In the genomic region with DNA sequence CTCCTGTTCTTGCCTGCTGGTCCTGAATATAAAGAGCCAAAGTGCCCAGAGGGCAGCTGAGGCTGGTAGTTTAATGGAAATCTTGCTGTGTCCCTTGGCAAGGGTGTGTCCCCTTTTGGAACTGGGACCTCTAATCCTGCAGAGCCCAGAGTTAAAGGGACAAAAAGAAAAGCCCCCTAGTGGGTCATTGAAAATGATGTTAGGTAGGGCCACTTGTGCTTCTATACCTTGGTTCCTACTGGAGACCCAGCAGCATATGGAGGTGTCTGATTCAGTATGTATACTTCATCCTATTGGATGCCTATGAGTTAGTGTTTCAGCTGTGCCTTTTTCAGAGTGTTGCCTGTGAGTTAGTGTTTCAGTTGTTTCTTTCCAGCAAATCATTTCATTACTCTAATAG, we compare ENCODE assay signal across 1 cellular context.
TF ChIP-seq lines count a peak whose summit lies in the region.

No MANE protein-coding gene starts in this region.

TF ChIP-seq in HepG2, 621 proteins besides CTCF, POLR2A, EP300 and RAD21:
- no peak for TF ChIP-seq NPAS2 (CRISPR knock-in tag; IDR thresholded peaks at IDR 0.05; ENCODE audit: borderline replicate concordance)
- TF ChIP-seq, protein P1, sequence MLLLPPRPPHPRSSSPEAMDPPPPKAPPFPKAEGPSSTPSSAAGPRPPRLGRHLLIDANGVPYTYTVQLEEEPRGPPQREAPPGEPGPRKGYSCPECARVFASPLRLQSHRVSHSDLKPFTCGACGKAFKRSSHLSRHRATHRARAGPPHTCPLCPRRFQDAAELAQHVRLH (CRISPR knock-in tag; IDR thresholded peaks at IDR 0.05; ENCODE audit: borderline replicate concordance, low read depth) = no peak
- TF ChIP-seq MTA1 (CRISPR knock-in tag; IDR thresholded peaks at IDR 0.05; ENCODE audit: borderline replicate concordance) = no peak
- no peak for TF ChIP-seq HHEX (CRISPR knock-in tag; IDR thresholded peaks at IDR 0.05)
- TF ChIP-seq, protein P2, sequence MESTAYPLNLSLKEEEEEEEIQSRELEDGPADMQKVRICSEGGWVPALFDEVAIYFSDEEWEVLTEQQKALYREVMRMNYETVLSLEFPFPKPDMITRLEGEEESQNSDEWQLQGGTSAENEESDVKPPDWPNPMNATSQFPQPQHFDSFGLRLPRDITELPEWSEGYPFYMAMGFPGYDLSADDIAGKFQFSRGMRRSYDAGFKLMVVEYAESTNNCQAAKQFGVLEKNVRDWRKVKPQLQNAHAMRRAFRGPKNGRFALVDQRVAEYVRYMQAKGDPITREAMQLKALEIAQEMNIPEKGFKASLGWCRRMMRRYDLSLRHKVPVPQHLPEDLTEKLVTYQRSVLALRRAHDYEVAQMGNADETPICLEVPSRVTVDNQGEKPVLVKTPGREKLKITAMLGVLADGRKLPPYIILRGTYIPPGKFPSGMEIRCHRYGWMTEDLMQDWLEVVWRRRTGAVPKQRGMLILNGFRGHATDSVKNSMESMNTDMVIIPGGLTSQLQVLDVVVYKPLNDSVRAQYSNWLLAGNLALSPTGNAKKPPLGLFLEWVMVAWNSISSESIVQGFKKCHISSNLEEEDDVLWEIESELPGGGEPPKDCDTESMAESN (CRISPR knock-in tag; conservative IDR thresholded peaks at IDR 0.05) = no peak
- TF ChIP-seq ZMYM2 (CRISPR knock-in tag; IDR thresholded peaks at IDR 0.05) = no peak
- TF ChIP-seq, protein P3, sequence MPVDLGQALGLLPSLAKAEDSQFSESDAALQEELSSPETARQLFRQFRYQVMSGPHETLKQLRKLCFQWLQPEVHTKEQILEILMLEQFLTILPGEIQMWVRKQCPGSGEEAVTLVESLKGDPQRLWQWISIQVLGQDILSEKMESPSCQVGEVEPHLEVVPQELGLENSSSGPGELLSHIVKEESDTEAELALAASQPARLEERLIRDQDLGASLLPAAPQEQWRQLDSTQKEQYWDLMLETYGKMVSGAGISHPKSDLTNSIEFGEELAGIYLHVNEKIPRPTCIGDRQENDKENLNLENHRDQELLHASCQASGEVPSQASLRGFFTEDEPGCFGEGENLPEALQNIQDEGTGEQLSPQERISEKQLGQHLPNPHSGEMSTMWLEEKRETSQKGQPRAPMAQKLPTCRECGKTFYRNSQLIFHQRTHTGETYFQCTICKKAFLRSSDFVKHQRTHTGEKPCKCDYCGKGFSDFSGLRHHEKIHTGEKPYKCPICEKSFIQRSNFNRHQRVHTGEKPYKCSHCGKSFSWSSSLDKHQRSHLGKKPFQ (CRISPR knock-in tag; IDR thresholded peaks at IDR 0.05; ENCODE audit: insufficient replicate concordance) = no peak
- TF ChIP-seq GTF3A (CRISPR knock-in tag; conservative IDR thresholded peaks at IDR 0.05) = no peak
TF ChIP-seq in HepG2: peak in this region for 0.
